1 cellular context compared by ENCODE assay signal in the genomic region with DNA sequence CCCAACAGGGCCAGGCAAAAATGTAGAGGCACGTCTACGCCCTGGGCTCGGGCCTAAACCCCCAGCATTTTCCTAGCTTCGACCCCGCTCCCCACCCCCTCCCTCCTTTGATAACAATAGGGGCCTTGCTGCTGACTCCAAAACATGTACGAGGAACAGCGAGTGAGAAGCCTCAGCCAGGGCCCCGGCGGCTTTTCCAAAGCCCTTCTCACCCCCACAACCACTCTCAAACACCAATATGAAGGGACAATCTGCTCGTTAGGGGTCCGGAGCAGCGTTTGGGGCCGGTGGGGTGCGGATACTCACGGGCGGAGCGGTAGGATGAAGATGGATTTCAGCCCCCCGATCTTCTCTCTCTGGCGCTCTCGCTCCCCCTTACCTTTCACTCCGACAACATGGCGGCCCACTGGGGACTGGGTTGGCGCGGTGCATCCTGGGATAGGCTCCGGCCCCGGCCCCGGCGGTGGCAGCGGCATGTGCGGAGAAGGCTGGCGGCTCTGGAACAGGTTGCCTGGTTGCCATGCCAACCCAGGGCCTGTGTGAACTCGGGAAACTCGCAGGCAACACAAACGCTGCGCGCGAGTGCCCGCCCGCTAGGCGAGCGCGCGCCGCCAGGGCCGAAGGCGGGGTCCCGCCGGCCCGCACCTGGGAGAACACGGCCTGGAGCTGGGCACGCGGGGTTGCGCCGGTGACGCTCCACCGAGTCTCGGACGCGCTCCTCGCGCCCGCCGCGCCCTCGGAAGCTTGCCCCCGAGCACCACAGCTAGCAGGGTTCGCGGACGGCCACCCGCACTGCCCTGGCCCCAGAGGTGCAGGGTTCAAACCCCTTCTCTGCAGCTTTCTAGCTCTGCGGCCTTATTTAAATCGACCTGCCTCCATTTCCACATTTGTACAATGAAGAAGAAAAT.
TF ChIP-seq lines count a peak whose summit lies in the region.

TSS of gene PUM1 (minus strand) at position 408 of the 908 bp plus-strand sequence. CDS start 6,151 bp downstream, outside the sequence.

TF ChIP-seq in A549, 52 proteins besides CTCF, POLR2A, EP300 and RAD21 (continued from another document):
- TF ChIP-seq HOXA7 (CRISPR knock-in tag; IDR thresholded peaks at IDR 0.05) (no peak), CEBPB (IDR thresholded peaks at IDR 0.05) (no peak), PHF8 (IDR thresholded peaks at IDR 0.05; ENCODE audit: borderline replicate concordance, low read depth) (peak; percentile 66), BCL3 (IDR thresholded peaks at IDR 0.05) (peak; percentile 61; the same call in 2 of the 3 replicates), HOXB5 (CRISPR knock-in tag; IDR thresholded peaks at IDR 0.05) (no peak), HOXB13 (CRISPR knock-in tag; IDR thresholded peaks at IDR 0.05; ENCODE audit: low read depth) (0 out of 2 replicates have a peak, but pooled peaks have one; percentile 44), JUN (IDR thresholded peaks at IDR 0.05) (peak; percentile 55 to 82; a peak in 4 of 5 replicates)
